ENCODE assay signal across 1 cellular context in the genomic region with DNA sequence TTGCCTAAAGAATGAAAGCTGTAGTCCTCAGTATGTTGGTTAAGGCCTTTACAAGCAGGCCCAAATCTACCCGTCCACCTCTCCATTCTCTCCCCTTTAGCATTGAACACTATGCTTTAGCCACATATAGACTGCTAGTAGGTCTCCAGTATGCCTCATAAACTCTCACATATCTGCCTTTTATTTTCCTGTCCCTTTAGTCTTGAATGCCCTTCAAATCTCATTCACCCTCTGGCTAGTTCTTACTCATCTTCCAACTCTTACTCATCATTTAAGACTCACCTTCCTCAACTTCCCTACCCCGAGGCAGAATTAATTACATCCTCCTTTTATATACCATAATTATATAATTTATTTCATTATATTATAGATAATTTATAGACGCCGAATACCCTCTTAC.
TF ChIP-seq lines count a peak whose summit lies in the region.

No MANE protein-coding gene starts in this region.

TF ChIP-seq in IMR-90, 13 proteins besides CTCF, POLR2A, EP300 and RAD21:
- TF ChIP-seq, protein P1, sequence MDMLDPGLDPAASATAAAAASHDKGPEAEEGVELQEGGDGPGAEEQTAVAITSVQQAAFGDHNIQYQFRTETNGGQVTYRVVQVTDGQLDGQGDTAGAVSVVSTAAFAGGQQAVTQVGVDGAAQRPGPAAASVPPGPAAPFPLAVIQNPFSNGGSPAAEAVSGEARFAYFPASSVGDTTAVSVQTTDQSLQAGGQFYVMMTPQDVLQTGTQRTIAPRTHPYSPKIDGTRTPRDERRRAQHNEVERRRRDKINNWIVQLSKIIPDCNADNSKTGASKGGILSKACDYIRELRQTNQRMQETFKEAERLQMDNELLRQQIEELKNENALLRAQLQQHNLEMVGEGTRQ (IDR thresholded peaks at IDR 0.05; ENCODE audit: low read depth, low read length): no peak
- no peak for TF ChIP-seq MAFK (IDR thresholded peaks at IDR 0.05; ENCODE audit: low read depth, low read length)
- TF ChIP-seq, protein P2, sequence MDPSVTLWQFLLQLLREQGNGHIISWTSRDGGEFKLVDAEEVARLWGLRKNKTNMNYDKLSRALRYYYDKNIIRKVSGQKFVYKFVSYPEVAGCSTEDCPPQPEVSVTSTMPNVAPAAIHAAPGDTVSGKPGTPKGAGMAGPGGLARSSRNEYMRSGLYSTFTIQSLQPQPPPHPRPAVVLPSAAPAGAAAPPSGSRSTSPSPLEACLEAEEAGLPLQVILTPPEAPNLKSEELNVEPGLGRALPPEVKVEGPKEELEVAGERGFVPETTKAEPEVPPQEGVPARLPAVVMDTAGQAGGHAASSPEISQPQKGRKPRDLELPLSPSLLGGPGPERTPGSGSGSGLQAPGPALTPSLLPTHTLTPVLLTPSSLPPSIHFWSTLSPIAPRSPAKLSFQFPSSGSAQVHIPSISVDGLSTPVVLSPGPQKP (IDR thresholded peaks at IDR 0.05; ENCODE audit: borderline replicate concordance, low read depth, low read length): no peak
- TF ChIP-seq RFX5 (IDR thresholded peaks at IDR 0.05; ENCODE audit: low read depth, low read length): no peak
- 0 out of 2 replicates have a peak, but pooled peaks have one; percentile 11 for TF ChIP-seq CHD1 (IDR thresholded peaks at IDR 0.05; ENCODE audit: low read depth, low read length)
TF ChIP-seq in IMR-90: peak in this region for 1.
